Comparison of ENCODE assay signal across 8 cellular contexts in the genomic region with DNA sequence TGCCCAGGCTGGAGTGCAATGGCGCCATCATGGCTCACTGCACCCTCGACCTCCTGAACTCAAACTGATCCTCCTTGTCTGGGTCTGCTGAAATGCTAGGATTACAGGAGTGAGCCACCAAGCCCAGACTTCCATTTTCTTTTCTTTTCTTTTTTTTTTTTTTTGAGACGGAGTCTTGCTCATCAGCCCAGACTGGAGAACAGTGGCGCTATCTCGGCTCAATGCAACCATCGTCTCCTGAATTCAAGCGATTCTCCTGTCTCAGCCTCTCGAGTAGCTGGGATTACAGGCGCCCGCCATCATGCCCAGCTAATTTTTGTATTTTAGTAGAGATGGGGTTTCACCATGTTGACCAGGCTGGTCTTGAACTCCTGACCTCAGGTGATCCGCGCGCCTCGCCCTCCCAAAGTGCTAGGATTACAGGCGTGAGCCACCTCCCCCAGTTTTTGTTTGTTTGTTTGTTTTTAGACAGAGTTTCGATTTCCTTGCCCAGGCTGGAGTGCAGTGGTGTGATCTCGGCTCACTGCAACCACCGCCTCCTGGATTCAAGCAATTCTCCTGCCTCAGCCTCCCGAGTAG. TPM values are rescaled to one million over a fixed set of nuclear protein-coding genes. Genes with fewer than 3 reads are reported as not detected.
A peak's percentile ranks its signal among the peaks of the same experiment; 100 is the strongest.
DNase-seq lines count a peak whose midpoint lies in the region; ATAC-seq and TF ChIP-seq lines count a peak whose summit lies in the region.
"Not testable (repeated sequence)": the region's sequence is repeated elsewhere in the genome, so short reads cannot be mapped to it uniquely, and the experiment has no call there.

No MANE protein-coding gene starts in this region.

- H2BK15ac ChIP-seq in H9 (ENCODE audit: low read depth, low read length) = not testable (repeated sequence)

- BruUV-seq in Panc1 (replicated peaks; lab: Mats Ljungman, UMichigan) = not testable (repeated sequence)

- not testable (repeated sequence) for H3K56ac ChIP-seq in H9 (ENCODE audit: insufficient read length, low read depth, low read length)

- not testable (repeated sequence) for H2AK5ac ChIP-seq in H9 (ENCODE audit: insufficient read length, low read length)

- not testable (repeated sequence) for H3K27me3 Mint-ChIP-seq in H9 (ENCODE audit: low read depth); activated T-cell treated with anti-CD3 and anti-CD28 coated beads, Interleukin-2, amount 50 U/mL, for 72 hours (ENCODE audit: low read depth); neural progenitor cell (ENCODE audit: insufficient read depth, low read depth)

- H3K79me2 ChIP-seq in H9 (ENCODE audit: insufficient read depth, low read length) (peaks cover 11% of the 10 kb centered on the region; the same call in 1 of the 2 replicates), neural progenitor cell (ENCODE audit: low read depth) (peaks cover 31% of the 10 kb centered on the region)

- not testable (repeated sequence) for H3K36me3 ChIP-seq in Panc1 (ENCODE audit: control insufficient read depth, insufficient read depth, low read length); right atrium auricular region; neural progenitor cell; stomach

- H3K79me1 ChIP-seq in H9 (ENCODE audit: insufficient read depth, low read depth, low read length, poor library complexity, severe bottlenecking) = not testable (repeated sequence)

- H3K4me2 ChIP-seq in H9 (ENCODE audit: insufficient read depth, insufficient read length, low read length) = peak overlapping the region; percentile 11
- not testable (repeated sequence) for H3K4me2 ChIP-seq in neural progenitor cell

- in situ Hi-C loops in Panc1 (cut with HindIII; ENCODE audit: low pct_unique_long_range_greater_than_20kb, low sequenced_read_pairs) = not testable (repeated sequence)

- H2AFZ ChIP-seq in H9 (ENCODE audit: low read length); neural progenitor cell (replicated peaks): not testable (repeated sequence)

- not testable (repeated sequence) for TF ChIP-seq CTCF in AG04450 (IDR thresholded peaks at IDR 0.05; ENCODE audit: low read depth, low read length); H9 (conservative IDR thresholded peaks at IDR 0.05); Panc1 (IDR thresholded peaks at IDR 0.05); right atrium auricular region (IDR thresholded peaks at IDR 0.05); neural progenitor cell (IDR thresholded peaks at IDR 0.05); stomach (IDR thresholded peaks at IDR 0.05)

- not testable (repeated sequence) for H4K5ac ChIP-seq in H9 (ENCODE audit: insufficient read length, low read depth, low read length)

- not testable (repeated sequence) for H2BK120ac ChIP-seq in H9 (ENCODE audit: low read depth, low read length, poor library complexity, severe bottlenecking)

- peaks cover 12% of the 10 kb centered on the region for H3K23me2 ChIP-seq in H9 (ENCODE audit: insufficient read length, low read depth, low read length, poor library complexity, severe bottlenecking)

- H3K4me1 Mint-ChIP-seq in H9 (peaks cover 13% of the 10 kb centered on the region in 2 experiments), neural progenitor cell (peaks cover 12% of the 10 kb centered on the region)
- peaks cover 24% of the 10 kb centered on the region for H3K4me1 Mint-ChIP-seq in activated T-cell treated with anti-CD3 and anti-CD28 coated beads, Interleukin-2, amount 50 U/mL, for 72 hours (ENCODE audit: low read depth)

- TF ChIP-seq EP300 in stomach (IDR thresholded peaks at IDR 0.05) = not testable (repeated sequence)

- H3K4ac ChIP-seq in H9 (ENCODE audit: low read depth, low read length) = not testable (repeated sequence)

- not testable (repeated sequence) for H3K9ac ChIP-seq in H9 (ENCODE audit: extremely low read depth, insufficient read length, low read length); neural progenitor cell

- not testable (repeated sequence) for H3K27me3 ChIP-seq in AG04450 (ENCODE audit: control insufficient read depth, insufficient read depth, low read length); H9 (ENCODE audit: insufficient read depth, low read length); Panc1 (ENCODE audit: control insufficient read depth, insufficient read depth, low read length); right atrium auricular region; neural progenitor cell; stomach

- H3K4me3 ChIP-seq in AG04450 (ENCODE audit: low read depth, low read length) = not testable (repeated sequence)
- H3K4me3 ChIP-seq in Panc1 (ENCODE audit: low read depth in 2 of 2, low read length in 2 of 2) (peak overlapping the region; percentile 32 to 54), right atrium auricular region (peak overlapping the region in 1 of 2 donors; percentile 31), neural progenitor cell (peak overlapping the region; percentile 10), stomach (peak overlapping the region in 2 of 4 donors; percentile 6 to 16)

- H3K27ac ChIP-seq in AG04450 (ENCODE audit: low read depth, low read length) (peak overlapping the region; percentile 47), Panc1 (ENCODE audit: low read length) (peak overlapping the region; percentile 83), cingulate gyrus (ENCODE audit: low read depth, low read length) (peak overlapping the region; percentile 19), right atrium auricular region (peak overlapping the region; percentile 36 to 53), stomach (peak overlapping the region; percentile 35 to 100 (median 60))
- not testable (repeated sequence) for H3K27ac ChIP-seq in H9 (ENCODE audit: insufficient read length, low read depth, low read length); neural progenitor cell

- not testable (repeated sequence) for H3K9me3 ChIP-seq in AG04450 (ENCODE audit: control insufficient read depth, insufficient read depth, low read length); H9 (ENCODE audit: control insufficient read depth, low read depth, low read length); Panc1 (ENCODE audit: control insufficient read depth, insufficient read depth, low read depth, low read length); right atrium auricular region; neural progenitor cell (ENCODE audit: low read depth); stomach

- H3K9me3 Mint-ChIP-seq in H9; activated T-cell treated with anti-CD3 and anti-CD28 coated beads, Interleukin-2, amount 50 U/mL, for 72 hours; neural progenitor cell: not testable (repeated sequence)

- H2BK20ac ChIP-seq in H9 (ENCODE audit: low read depth, low read length, poor library complexity, severe bottlenecking) = not testable (repeated sequence)

- no CpG with 5 or more reads among the region's 19 CpGs for WGBS in H9 (ENCODE audit: extremely low coverage, insufficient read length, low lambda C conversion rate)
- WGBS in stomach, 5 donors = 59 to 70% (median 61%) methylated on average over 19 of the region's 19 CpGs

- not testable (repeated sequence) for ATAC-seq in Panc1; activated T-cell treated with anti-CD3 and anti-CD28 coated beads, Interleukin-2, amount 50 U/mL, for 72 hours (replicated peaks in 1 of 2)

- H3K18ac ChIP-seq in H9 (ENCODE audit: insufficient read length, low read depth, low read length) = not testable (repeated sequence)

- not testable (repeated sequence) for H4K20me1 ChIP-seq in H9 (ENCODE audit: control insufficient read depth, insufficient read depth, insufficient read length)
- H4K20me1 ChIP-seq in neural progenitor cell (ENCODE audit: low read depth) = peaks cover 28% of the 10 kb centered on the region

- not testable (repeated sequence) for DNase-seq in AG04450 (ENCODE audit: low read depth, low spot score); H9; Panc1 (ENCODE audit: low read depth, low spot score); activated T-cell treated with anti-CD3 and anti-CD28 coated beads, Interleukin-2, amount 50 U/mL, for 72 hours; right atrium auricular region (ENCODE audit: low spot score); stomach
- peak; percentile 28 for DNase-seq in neural progenitor cell (ENCODE audit: low spot score)

- CTCF ChIA-PET in AG04450 (lab: Charles Lee); Panc1 (lab: Charles Lee): not testable (repeated sequence)

- POLR2A ChIA-PET in AG04450 (lab: Yijun Ruan, JAX) = interaction anchor here (0.7 to 3.7 kb wide), 2 partner anchors 35 to 222 kb away, joined by 5 to 21 read pairs; a partner anchor contains a TSS
- POLR2A ChIA-PET in Panc1 (lab: Charles Lee) = interaction anchor here (0.7 kb wide), 1 partner anchor 350 kb away, joined by 3 read pairs; no protein-coding TSS in a partner anchor

- H3K14ac ChIP-seq in H9 (ENCODE audit: insufficient read depth, low read length) = not testable (repeated sequence)

- not testable (repeated sequence) for H4K8ac ChIP-seq in H9 (replicated peaks; ENCODE audit: insufficient read length, low read depth, low read length)

- not testable (repeated sequence) for H2BK12ac ChIP-seq in H9 (ENCODE audit: insufficient read length, low read depth, low read length)

- H3K36me3 Mint-ChIP-seq in H9 (ENCODE audit: insufficient read depth in 1 of 3, low read depth in 3 of 3); activated T-cell treated with anti-CD3 and anti-CD28 coated beads, Interleukin-2, amount 50 U/mL, for 72 hours (ENCODE audit: insufficient read depth in 2 of 2); neural progenitor cell: not testable (repeated sequence)

- not testable (repeated sequence) for H4K91ac ChIP-seq in H9 (ENCODE audit: insufficient read length, low read depth, low read length)

- H3K27ac Mint-ChIP-seq in H9 = peak overlapping the region in 2 of 3 experiments; percentile 55 to 96; a peak in 1 of 7 replicates
- peak overlapping the region; percentile 91 for H3K27ac Mint-ChIP-seq in activated T-cell treated with anti-CD3 and anti-CD28 coated beads, Interleukin-2, amount 50 U/mL, for 72 hours
- H3K27ac Mint-ChIP-seq in neural progenitor cell = not testable (repeated sequence)

- not testable (repeated sequence) for H2BK5ac ChIP-seq in H9 (ENCODE audit: insufficient read length, low read length)

- H3K4me1 ChIP-seq in H9 (ENCODE audit: insufficient read depth, low read length); Panc1 (ENCODE audit: control insufficient read depth, insufficient read depth, low read length); neural progenitor cell: not testable (repeated sequence)
- H3K4me1 ChIP-seq in right atrium auricular region (peaks cover 0 to 30% of the 10 kb centered on the region in 2 donors), stomach (peaks cover 18 to 32% (median 30%) of the 10 kb centered on the region in 4 donors)

- intact Hi-C loops in Panc1 (cut with micrococcal nuclease; ENCODE audit: unreplicated experiment); stomach (cut with DNase I; ENCODE audit: low total_unique reads): not testable (repeated sequence)

- H3F3A ChIP-seq in neural progenitor cell (ENCODE audit: low read depth) = peaks cover 19% of the 10 kb centered on the region

- not testable (repeated sequence) for H3T11ph ChIP-seq in H9 (ENCODE audit: low read length)

- TF ChIP-seq POLR2A in stomach (IDR thresholded peaks at IDR 0.05) = not testable (repeated sequence)

- H3K4me3 Mint-ChIP-seq in H9 (peak overlapping the region; percentile 92 to 96), neural progenitor cell (peak overlapping the region; percentile 95)
- H3K4me3 Mint-ChIP-seq in activated T-cell treated with anti-CD3 and anti-CD28 coated beads, Interleukin-2, amount 50 U/mL, for 72 hours = peak overlapping the region; percentile 96 to 99

- not testable (repeated sequence) for H3K23ac ChIP-seq in H9 (ENCODE audit: insufficient read length, low read depth, low read length)

RNA-seq across cellular contexts. Expression of a gene that starts 1.1 kb away (rescaled TPM):
- polyA plus RNA-seq in AG04450 (2011; rRNA removed) = 2.7 and 4.1 TPM in 2 replicates
- 4.9 and 7.6 TPM in 2 replicates for polyA minus RNA-seq in AG04450 (2011; rRNA and poly(A)+ RNA removed)
- total RNA-seq in H9 (2021) = 15.5 and 17.0 TPM in 2 replicates
- total RNA-seq in Panc1 (2021; ENCODE audit: unreplicated experiment) = 18.6 TPM
- polyA plus RNA-seq in Panc1 (2012; ENCODE audit: insufficient read length) = 15.9 TPM
- total RNA-seq in activated T-cell treated with anti-CD3 and anti-CD28 coated beads, Interleukin-2, amount 50 U/mL, for 72 hours = 10 to 100 TPM; 25.9 to 32.3 TPM
- 10 to 100 TPM; 12.4 to 17.5 TPM for total RNA-seq in right atrium auricular region
- total RNA-seq in neural progenitor cell (ENCODE audit: low replicate concordance) = 2.9 and 9.8 TPM in 2 replicates
- total RNA-seq in stomach = 10 to 100 TPM in 3 of 5 donors, 1 to 10 TPM in 2; 8.0 to 88.7 (median 13.5) TPM
- 10 to 100 TPM in 1 of 3 donors, 1 to 10 TPM in 2; 4.1 to 12.7 (median 8.1) TPM for polyA plus RNA-seq in stomach

RNA-seq across cellular contexts. Expression of a gene that starts 20.4 kb away (rescaled TPM):
- polyA plus RNA-seq in AG04450 (2011; rRNA removed) (123 and 192 TPM in 2 replicates), stomach (100 to 1,000 TPM; 157 to 254 (median 249) TPM)
- 73.5 and 113 TPM in 2 replicates for polyA minus RNA-seq in AG04450 (2011; rRNA and poly(A)+ RNA removed)
- total RNA-seq in H9 (2021) (308 and 310 TPM in 2 replicates), Panc1 (2021; ENCODE audit: unreplicated experiment) (182 TPM), right atrium auricular region (100 to 1,000 TPM; 192 to 345 TPM), neural progenitor cell (ENCODE audit: low replicate concordance) (115 and 418 TPM in 2 replicates), stomach (100 to 1,000 TPM in 4 of 5 donors, 10 to 100 TPM in 1; 87.8 to 819 (median 197) TPM)
- polyA plus RNA-seq in Panc1 (2012; ENCODE audit: insufficient read length) = 479 TPM
- 100 to 1,000 TPM; 223 to 239 TPM for total RNA-seq in activated T-cell treated with anti-CD3 and anti-CD28 coated beads, Interleukin-2, amount 50 U/mL, for 72 hours

RNA-seq across cellular contexts. Expression of a gene that starts 34.7 kb away (rescaled TPM):
- polyA plus RNA-seq in AG04450 (2011; rRNA removed) = 77.3 and 104 TPM in 2 replicates
- 99.7 and 168 TPM in 2 replicates for polyA minus RNA-seq in AG04450 (2011; rRNA and poly(A)+ RNA removed)
- total RNA-seq in H9 (2021) = 138 and 143 TPM in 2 replicates
- total RNA-seq in Panc1 (2021; ENCODE audit: unreplicated experiment) = 106 TPM
- 143 TPM for polyA plus RNA-seq in Panc1 (2012; ENCODE audit: insufficient read length)
- total RNA-seq in activated T-cell treated with anti-CD3 and anti-CD28 coated beads, Interleukin-2, amount 50 U/mL, for 72 hours = 100 to 1,000 TPM; 127 to 139 TPM
- total RNA-seq in right atrium auricular region = 100 to 1,000 TPM in 1 of 2 donors, 10 to 100 TPM in 1; 60.7 to 114 TPM
- total RNA-seq in neural progenitor cell (ENCODE audit: low replicate concordance) = 82.7 and 151 TPM in 2 replicates
- 100 to 1,000 TPM in 2 of 5 donors, 10 to 100 TPM in 3; 30.8 to 513 (median 55.4) TPM for total RNA-seq in stomach
- 100 to 1,000 TPM in 1 of 3 donors, 10 to 100 TPM in 2; 71.0 to 131 (median 84.5) TPM for polyA plus RNA-seq in stomach

RNA-seq across cellular contexts. Expression of a gene that starts 48.7 kb away (rescaled TPM):
- polyA plus RNA-seq in AG04450 (2011; rRNA removed) = 1,723 and 2,315 TPM in 2 replicates
- 1,114 and 1,571 TPM in 2 replicates for polyA minus RNA-seq in AG04450 (2011; rRNA and poly(A)+ RNA removed)
- 1,265 and 1,276 TPM in 2 replicates for total RNA-seq in H9 (2021)
- 907 TPM for total RNA-seq in Panc1 (2021; ENCODE audit: unreplicated experiment)
- 1,116 TPM for polyA plus RNA-seq in Panc1 (2012; ENCODE audit: insufficient read length)
- 1,000 to 10,000 TPM; 1,602 TPM for total RNA-seq in activated T-cell treated with anti-CD3 and anti-CD28 coated beads, Interleukin-2, amount 50 U/mL, for 72 hours
- 100 to 1,000 TPM; 272 to 543 TPM for total RNA-seq in right atrium auricular region
- total RNA-seq in neural progenitor cell (ENCODE audit: low replicate concordance) = 625 and 768 TPM in 2 replicates
- total RNA-seq in stomach = 100 to 1,000 TPM in 4 of 5 donors, 10 to 100 TPM in 1; 84.3 to 596 (median 358) TPM
- polyA plus RNA-seq in stomach = 1,000 to 10,000 TPM; 1,291 to 1,681 (median 1,311) TPM
